Comparison of ENCODE assay signal across 8 cellular contexts in the genomic region with DNA sequence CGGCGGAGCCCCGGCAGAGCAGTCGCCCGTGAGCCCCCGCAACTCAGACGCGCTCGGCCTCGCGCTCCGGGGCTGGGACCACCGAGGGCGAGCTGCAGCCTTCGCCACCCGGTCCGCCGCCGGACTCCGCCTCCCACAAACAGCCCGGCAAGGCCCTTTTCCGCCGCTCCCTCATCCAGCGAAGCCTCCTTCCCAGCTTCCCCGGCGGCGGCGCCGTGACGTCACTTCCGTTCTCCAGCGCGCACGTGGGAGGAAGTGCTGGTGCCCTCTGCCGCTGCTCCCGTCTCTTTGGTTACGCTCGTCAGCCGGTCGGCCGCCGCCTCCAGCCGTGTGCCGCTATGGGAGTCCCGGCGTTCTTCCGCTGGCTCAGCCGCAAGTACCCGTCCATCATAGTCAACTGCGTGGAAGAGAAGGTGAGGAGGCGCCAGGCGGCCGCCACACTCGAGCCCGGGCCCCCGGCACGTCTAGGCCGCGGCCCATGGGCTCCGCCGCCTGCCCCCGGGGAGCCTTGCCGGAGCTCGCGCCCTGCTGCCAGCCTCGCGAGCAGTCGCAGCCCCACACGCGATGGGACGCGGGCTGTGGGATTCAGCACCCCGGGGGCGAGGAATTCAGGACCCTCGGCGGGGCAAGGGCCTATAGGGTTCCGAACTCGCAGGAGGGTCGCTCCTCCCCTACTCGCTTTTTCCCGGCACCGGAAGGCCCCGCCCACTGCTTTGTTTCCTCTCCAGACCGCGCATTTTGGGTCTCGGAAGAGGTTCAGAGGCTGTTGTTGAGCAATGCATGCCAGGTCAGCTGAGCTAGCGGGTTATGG. TPM values are rescaled to one million over a fixed set of nuclear protein-coding genes. Genes with fewer than 3 reads are reported as not detected.
DNase-seq lines count a peak whose midpoint lies in the region; ATAC-seq and TF ChIP-seq lines count a peak whose summit lies in the region.

A gene with protein sequence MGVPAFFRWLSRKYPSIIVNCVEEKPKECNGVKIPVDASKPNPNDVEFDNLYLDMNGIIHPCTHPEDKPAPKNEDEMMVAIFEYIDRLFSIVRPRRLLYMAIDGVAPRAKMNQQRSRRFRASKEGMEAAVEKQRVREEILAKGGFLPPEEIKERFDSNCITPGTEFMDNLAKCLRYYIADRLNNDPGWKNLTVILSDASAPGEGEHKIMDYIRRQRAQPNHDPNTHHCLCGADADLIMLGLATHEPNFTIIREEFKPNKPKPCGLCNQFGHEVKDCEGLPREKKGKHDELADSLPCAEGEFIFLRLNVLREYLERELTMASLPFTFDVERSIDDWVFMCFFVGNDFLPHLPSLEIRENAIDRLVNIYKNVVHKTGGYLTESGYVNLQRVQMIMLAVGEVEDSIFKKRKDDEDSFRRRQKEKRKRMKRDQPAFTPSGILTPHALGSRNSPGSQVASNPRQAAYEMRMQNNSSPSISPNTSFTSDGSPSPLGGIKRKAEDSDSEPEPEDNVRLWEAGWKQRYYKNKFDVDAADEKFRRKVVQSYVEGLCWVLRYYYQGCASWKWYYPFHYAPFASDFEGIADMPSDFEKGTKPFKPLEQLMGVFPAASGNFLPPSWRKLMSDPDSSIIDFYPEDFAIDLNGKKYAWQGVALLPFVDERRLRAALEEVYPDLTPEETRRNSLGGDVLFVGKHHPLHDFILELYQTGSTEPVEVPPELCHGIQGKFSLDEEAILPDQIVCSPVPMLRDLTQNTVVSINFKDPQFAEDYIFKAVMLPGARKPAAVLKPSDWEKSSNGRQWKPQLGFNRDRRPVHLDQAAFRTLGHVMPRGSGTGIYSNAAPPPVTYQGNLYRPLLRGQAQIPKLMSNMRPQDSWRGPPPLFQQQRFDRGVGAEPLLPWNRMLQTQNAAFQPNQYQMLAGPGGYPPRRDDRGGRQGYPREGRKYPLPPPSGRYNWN (plus strand): TSS at position 271 of the 811 bp plus-strand sequence. CDS start 68 bp downstream, at position 339.

- H3K9me3 Mint-ChIP-seq in activated T-helper 1 cell treated with anti-CD3 and anti-CD28 coated beads, Interleukin-12 subunit alpha, Interleukin-12 subunit beta, Interleukin-2, Interleukin-4 antibody, amounts not matched to agents 30 ng/mL and 10 ng/mL and 1 ng/mL, durations not matched to agents 14 hours and 24 hours and 36 hours = peaks cover 4% of the 10 kb centered on the region
- peaks cover 0 to 5% (median 0%) of the 10 kb centered on the region in 11 donors for H3K9me3 Mint-ChIP-seq in naive thymus-derived CD4-positive, alpha-beta T cell
- H3K9me3 Mint-ChIP-seq in stimulated activated naive B cell treated with anti-CD40 and anti-IgM and Interleukin-4, amounts not matched to agents 10 μg/mL and 1 μg/mL and 100 μg/mL, for 72 hours = no peaks in the 10 kb centered on the region

- H2AFZ ChIP-seq in GM23248 = peak within 1 kb of the TSS; percentile 88

- peaks cover 40% of the 10 kb centered on the region for H3K4me1 Mint-ChIP-seq in activated T-helper 1 cell treated with anti-CD3 and anti-CD28 coated beads, Interleukin-12 subunit alpha, Interleukin-12 subunit beta, Interleukin-2, Interleukin-4 antibody, amounts not matched to agents 30 ng/mL and 10 ng/mL and 1 ng/mL, durations not matched to agents 14 hours and 24 hours and 36 hours (ENCODE audit: low read depth)
- H3K4me1 Mint-ChIP-seq in naive thymus-derived CD4-positive, alpha-beta T cell = peaks cover 22 to 39% (median 29%) of the 10 kb centered on the region in 7 donors
- H3K4me1 Mint-ChIP-seq in stimulated activated naive B cell treated with anti-CD40 and anti-IgM and Interleukin-4, amounts not matched to agents 10 μg/mL and 1 μg/mL and 100 μg/mL, for 72 hours = peaks cover 19 to 25% of the 10 kb centered on the region in 2 donors

- in situ Hi-C loops in GM23248 (cut with MboI) = no loop called here

- TF ChIP-seq CTCF in DOHH2 (IDR thresholded peaks at IDR 0.05; ENCODE audit: low read depth, low read length, poor library complexity, severe bottlenecking) = no peak

- peaks cover 3% of the 10 kb centered on the region; the same call in 1 of the 2 replicates for H3K9me3 ChIP-seq in DOHH2 (ENCODE audit: control insufficient read depth, insufficient read depth, low read length)
- no peaks in the 10 kb centered on the region for H3K9me3 ChIP-seq in GM23248 (ENCODE audit: low read depth)
- no peaks in the 10 kb centered on the region for H3K9me3 ChIP-seq in naive thymus-derived CD4-positive, alpha-beta T cell (ENCODE audit: control insufficient read depth in 2 of 3, low read length in 3 of 3)

- CTCF ChIA-PET in naive thymus-derived CD4-positive, alpha-beta T cell (lab: Charles Lee) = interaction anchor here (0.7 kb wide), 1 partner anchor 62 kb away, joined by 5 read pairs; no protein-coding TSS in a partner anchor

- POLR2A ChIA-PET in naive thymus-derived CD4-positive, alpha-beta T cell (lab: Charles Lee) = interaction anchor here (1.2 to 2.9 kb wide), 7 partner anchors 11 to 590 kb away, joined by 3 to 20 read pairs (median 4); no protein-coding TSS in a partner anchor

- H4K20me1 ChIP-seq in DOHH2 (ENCODE audit: control insufficient read depth, insufficient read depth, low read depth, low read length) (peaks cover 8% of the 10 kb centered on the region; the same call in 1 of the 2 replicates), GM23248 (ENCODE audit: insufficient read depth) (no peaks in the 10 kb centered on the region)

- peaks cover 4% of the 10 kb centered on the region for H3K27me3 Mint-ChIP-seq in activated T-helper 1 cell treated with anti-CD3 and anti-CD28 coated beads, Interleukin-12 subunit alpha, Interleukin-12 subunit beta, Interleukin-2, Interleukin-4 antibody, amounts not matched to agents 30 ng/mL and 10 ng/mL and 1 ng/mL, durations not matched to agents 14 hours and 24 hours and 36 hours (ENCODE audit: insufficient read depth)
- H3K27me3 Mint-ChIP-seq in naive thymus-derived CD4-positive, alpha-beta T cell = no peaks in the 10 kb centered on the region
- H3K27me3 Mint-ChIP-seq in stimulated activated naive B cell treated with anti-CD40 and anti-IgM and Interleukin-4, amounts not matched to agents 10 μg/mL and 1 μg/mL and 100 μg/mL, for 72 hours = no peaks in the 10 kb centered on the region

- H3K27me3 ChIP-seq in DOHH2 (ENCODE audit: control insufficient read depth, low read length) (no peaks in the 10 kb centered on the region), GM23248 (replicated peaks; ENCODE audit: insufficient read depth) (no peaks in the 10 kb centered on the region)
- no peaks in the 10 kb centered on the region for H3K27me3 ChIP-seq in naive thymus-derived CD4-positive, alpha-beta T cell (ENCODE audit: control insufficient read depth in 2 of 2, insufficient read depth in 2 of 2, low read length in 2 of 2)

- H3K36me3 ChIP-seq in DOHH2 (ENCODE audit: control insufficient read depth, low read length) (peaks cover 16% of the 10 kb centered on the region), GM23248 (ENCODE audit: low read depth) (no peaks in the 10 kb centered on the region)
- peaks cover 0 to 5% (median 0%) of the 10 kb centered on the region in 3 experiments for H3K36me3 ChIP-seq in naive thymus-derived CD4-positive, alpha-beta T cell (ENCODE audit: control insufficient read depth in 2 of 3, insufficient read depth in 3 of 3, low read length in 3 of 3)

- H3K27ac Mint-ChIP-seq in activated T-helper 1 cell treated with anti-CD3 and anti-CD28 coated beads, Interleukin-12 subunit alpha, Interleukin-12 subunit beta, Interleukin-2, Interleukin-4 antibody, amounts not matched to agents 30 ng/mL and 10 ng/mL and 1 ng/mL, durations not matched to agents 14 hours and 24 hours and 36 hours = peak within 1 kb of the TSS; percentile 96
- H3K27ac Mint-ChIP-seq in naive thymus-derived CD4-positive, alpha-beta T cell = peak within 1 kb of the TSS; percentile 93 to 100 (median 99)
- H3K27ac Mint-ChIP-seq in stimulated activated naive B cell treated with anti-CD40 and anti-IgM and Interleukin-4, amounts not matched to agents 10 μg/mL and 1 μg/mL and 100 μg/mL, for 72 hours = peak within 1 kb of the TSS; percentile 99

- intact Hi-C loops in activated T-helper 1 cell treated with anti-CD3 and anti-CD28 coated beads, Interleukin-12 subunit alpha, Interleukin-12 subunit beta, Interleukin-2, Interleukin-4 antibody, amounts not matched to agents 30 ng/mL and 10 ng/mL and 1 ng/mL, durations not matched to agents 14 hours and 24 hours and 36 hours (cut with micrococcal nuclease) = loop anchor here (1.0 to 10.0 kb wide), 9 partner anchors 22 to 1251 kb away; a partner anchor contains a TSS
- intact Hi-C loops in naive thymus-derived CD4-positive, alpha-beta T cell (cut with micrococcal nuclease) = loop anchor here (1.0 to 5.0 kb wide), 17 partner anchors 8 to 592 kb away; a partner anchor contains a TSS

- H3K9ac ChIP-seq in GM23248 = peak within 1 kb of the TSS; percentile 97

- H3K4me1 ChIP-seq in DOHH2 (ENCODE audit: control insufficient read depth, low read length) = peaks cover 21% of the 10 kb centered on the region
- peaks cover 15% of the 10 kb centered on the region for H3K4me1 ChIP-seq in GM23248 (ENCODE audit: insufficient read depth)
- peaks cover 9 to 19% of the 10 kb centered on the region in 2 donors for H3K4me1 ChIP-seq in naive thymus-derived CD4-positive, alpha-beta T cell (ENCODE audit: control insufficient read depth in 2 of 2, insufficient read depth in 2 of 2, low read length in 2 of 2)

- peak; percentile 98 for DNase-seq in GM23248
- DNase-seq in Kasumi-1 (lab: John Stamatoyannopoulos, UW) = peak; percentile 90 to 94
- peak; percentile 96 for DNase-seq in RKO (ENCODE audit: low spot score)
- DNase-seq in activated T-helper 1 cell treated with anti-CD3 and anti-CD28 coated beads, Interleukin-12 subunit alpha, Interleukin-12 subunit beta, Interleukin-2, Interleukin-4 antibody, amounts not matched to agents 30 ng/mL and 10 ng/mL and 1 ng/mL, durations not matched to agents 14 hours and 24 hours and 36 hours (ENCODE audit: low spot score) = peak; percentile 93
- DNase-seq in fibroblast of gingiva (ENCODE audit: low read depth) = peak; percentile 94
- DNase-seq in naive thymus-derived CD4-positive, alpha-beta T cell = peak; percentile 88 to 97 (median 92)
- DNase-seq in stimulated activated naive B cell treated with anti-CD40 and anti-IgM and Interleukin-4, amounts not matched to agents 10 μg/mL and 1 μg/mL and 100 μg/mL, for 72 hours = peak; percentile 93

- H3K4me3 ChIP-seq in DOHH2 (ENCODE audit: low read length) (peak within 1 kb of the TSS; percentile 81), GM23248 (peak within 1 kb of the TSS; percentile 96)
- H3K4me3 ChIP-seq in naive thymus-derived CD4-positive, alpha-beta T cell (ENCODE audit: low read length) = peak within 1 kb of the TSS; percentile 84

- H3K27ac ChIP-seq in DOHH2 (ENCODE audit: low read depth, low read length) (peak within 1 kb of the TSS; percentile 65), GM23248 (peak within 1 kb of the TSS; percentile 95)
- H3K27ac ChIP-seq in naive thymus-derived CD4-positive, alpha-beta T cell (ENCODE audit: low read depth, low read length) = peak within 1 kb of the TSS; percentile 95

- H3K9me2 ChIP-seq in DOHH2 (replicated peaks; ENCODE audit: control insufficient read depth, low read length) (no peaks in the 10 kb centered on the region), GM23248 (ENCODE audit: insufficient read depth) (no peaks in the 10 kb centered on the region)

- WGBS in GM23248 (ENCODE audit: low coverage in 1 of 2, low lambda C conversion rate in 2 of 2, missing lambda C conversion rate in 2 of 2), 2 experiments = 1 to 2% methylated on average over 78 to 84 of the region's 87 CpGs

- H3K79me2 ChIP-seq in DOHH2 (ENCODE audit: control insufficient read depth, low read length) (peaks cover 36% of the 10 kb centered on the region), GM23248 (ENCODE audit: insufficient read depth) (peaks cover 46% of the 10 kb centered on the region)

- H3F3A ChIP-seq in DOHH2 (ENCODE audit: control insufficient read depth, insufficient read depth) = no peaks in the 10 kb centered on the region
- H3F3A ChIP-seq in GM23248 (ENCODE audit: insufficient read depth) = peaks cover 15% of the 10 kb centered on the region

- H3K36me3 Mint-ChIP-seq in activated T-helper 1 cell treated with anti-CD3 and anti-CD28 coated beads, Interleukin-12 subunit alpha, Interleukin-12 subunit beta, Interleukin-2, Interleukin-4 antibody, amounts not matched to agents 30 ng/mL and 10 ng/mL and 1 ng/mL, durations not matched to agents 14 hours and 24 hours and 36 hours (ENCODE audit: low read depth) = peaks cover 26% of the 10 kb centered on the region
- H3K36me3 Mint-ChIP-seq in naive thymus-derived CD4-positive, alpha-beta T cell = peaks cover 0 to 23% (median 11%) of the 10 kb centered on the region in 5 donors
- peaks cover 5 to 18% of the 10 kb centered on the region in 2 donors for H3K36me3 Mint-ChIP-seq in stimulated activated naive B cell treated with anti-CD40 and anti-IgM and Interleukin-4, amounts not matched to agents 10 μg/mL and 1 μg/mL and 100 μg/mL, for 72 hours

- H3K4me3 Mint-ChIP-seq in activated T-helper 1 cell treated with anti-CD3 and anti-CD28 coated beads, Interleukin-12 subunit alpha, Interleukin-12 subunit beta, Interleukin-2, Interleukin-4 antibody, amounts not matched to agents 30 ng/mL and 10 ng/mL and 1 ng/mL, durations not matched to agents 14 hours and 24 hours and 36 hours = peak within 1 kb of the TSS; percentile 97
- H3K4me3 Mint-ChIP-seq in naive thymus-derived CD4-positive, alpha-beta T cell = peak within 1 kb of the TSS; percentile 96 to 99 (median 97)
- H3K4me3 Mint-ChIP-seq in stimulated activated naive B cell treated with anti-CD40 and anti-IgM and Interleukin-4, amounts not matched to agents 10 μg/mL and 1 μg/mL and 100 μg/mL, for 72 hours = peak within 1 kb of the TSS; percentile 92 to 95

- H3K4me2 ChIP-seq in DOHH2 (ENCODE audit: low read length) = peak within 1 kb of the TSS; percentile 91
- peak within 1 kb of the TSS; percentile 99 for H3K4me2 ChIP-seq in GM23248 (ENCODE audit: unreplicated experiment)

- ATAC-seq in naive thymus-derived CD4-positive, alpha-beta T cell = peak; percentile 91
- peak; percentile 91 to 94 for ATAC-seq in stimulated activated naive B cell treated with anti-CD40 and anti-IgM and Interleukin-4, amounts not matched to agents 10 μg/mL and 1 μg/mL and 100 μg/mL, for 72 hours (replicated peaks)

RNA-seq across cellular contexts. Expression of the gene that starts here (rescaled TPM):
- 78.9 and 80.9 TPM in 2 replicates for total RNA-seq in GM23248 (2014; rRNA removed; shearing (Covaris generic))
- polyA plus RNA-seq in GM23248 (2016; fragmentation: Nextera tagmentation; extraction: Ambion mirVana) = 54.3 and 55.0 TPM in 2 replicates
- 92.1 and 94.0 TPM in 2 replicates for total RNA-seq in activated T-helper 1 cell treated with anti-CD3 and anti-CD28 coated beads, Interleukin-12 subunit alpha, Interleukin-12 subunit beta, Interleukin-2, Interleukin-4 antibody, amounts not matched to agents 30 ng/mL and 10 ng/mL and 1 ng/mL, durations not matched to agents 14 hours and 24 hours and 36 hours
- total RNA-seq in naive thymus-derived CD4-positive, alpha-beta T cell = 10 to 100 TPM; 51.7 to 71.0 (median 56.5) TPM
- polyA plus RNA-seq in naive thymus-derived CD4-positive, alpha-beta T cell = 10 to 100 TPM; 70.9 to 83.2 TPM

Comparison
In these comparisons a context has a peak if more than half of its experiments do, and no peak if none do; other contexts are left out.
1. Peak in every context shown above with its lines: DNase-seq, ATAC-seq, H3K4me3 ChIP-seq and H3K27ac ChIP-seq.